29 cellular contexts compared by ENCODE assay signal in the genomic region with DNA sequence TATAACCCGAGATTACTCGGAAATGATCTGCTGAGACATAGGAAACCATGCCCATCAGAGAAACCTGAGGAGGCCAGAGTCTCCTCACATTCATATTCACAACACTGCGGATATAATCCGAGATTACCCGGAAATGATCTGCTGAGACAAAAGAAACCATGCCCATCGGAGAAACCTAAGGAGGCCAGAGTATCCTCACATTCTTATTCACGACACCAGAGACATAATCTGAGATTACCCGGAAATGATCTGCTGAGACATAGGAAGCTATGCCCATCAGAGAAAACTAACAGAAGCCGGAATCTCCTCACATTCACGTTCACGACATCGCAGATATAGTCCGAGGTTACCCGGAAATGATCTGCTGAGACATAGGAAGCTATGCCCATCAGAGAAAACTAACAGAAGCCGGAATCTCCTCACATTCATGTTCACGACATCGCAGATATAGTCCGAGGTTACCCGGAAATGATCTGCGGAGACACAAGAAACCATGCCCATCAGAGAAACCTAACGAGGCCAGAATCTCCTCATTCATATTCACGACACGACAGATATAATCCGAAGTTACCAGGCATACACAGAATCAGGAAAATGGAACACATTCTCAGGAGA.
"Had no signal": no experiment of that assay in that cellular context is flagged by ENCODE, and none has a peak within 500 bp of the region (broad histone marks: within the 10 kb centered on the region; RNA-seq: fewer than 3 reads in every experiment).

No MANE protein-coding gene starts in this region.

- H3K4me1 Mint-ChIP-seq: endodermal cell had no signal

- H3K27ac ChIP-seq: colonic mucosa, coronary artery, dorsolateral prefrontal cortex, epithelial cell of prostate, esophagus muscularis mucosa, esophagus squamous epithelium, foreskin keratinocyte, gastrocnemius medialis, gastroesophageal sphincter, heart left ventricle, heart right ventricle had no signal

- H3K27me3 ChIP-seq: colonic mucosa, esophagus muscularis mucosa, esophagus squamous epithelium, foreskin keratinocyte, gastrocnemius medialis, gastroesophageal sphincter, heart left ventricle, heart right ventricle had no signal

- H3K36me3 ChIP-seq: colonic mucosa, esophagus muscularis mucosa, esophagus squamous epithelium, gastrocnemius medialis, gastroesophageal sphincter, heart left ventricle, heart right ventricle had no signal

- H3K4me3 Mint-ChIP-seq: dendritic cell treated with granulocyte-macrophage colony-stimulating factor and Interleukin-4, amounts not matched to agents 40 ng/mL and 50 ng/mL, for 4 days; effector memory CD8-positive, alpha-beta T cell; endodermal cell had no signal

- FAIRE-seq: colon, endometrium, endothelial cell of umbilical vein, frontal cortex had no signal

- DNase-seq: colonic mucosa; cortex of kidney; dermis blood vessel endothelial cell; dorsolateral prefrontal cortex; effector CD4-positive, alpha-beta T cell; effector CD8-positive, alpha-beta T cell; effector memory CD4-positive, alpha-beta T cell; effector memory CD8-positive, alpha-beta T cell; endodermal cell; erythroblast; esophagus squamous epithelium; foreskin fibroblast; foreskin keratinocyte; foreskin melanocyte; gastrocnemius medialis; glutamatergic neuron; head of caudate nucleus; heart left ventricle; heart right ventricle had no signal

- H3K4me1 ChIP-seq: colonic mucosa, esophagus squamous epithelium, gastrocnemius medialis had no signal

- H3K9me3 ChIP-seq: colonic mucosa, esophagus muscularis mucosa, esophagus squamous epithelium, gastrocnemius medialis, gastroesophageal sphincter, heart left ventricle, heart right ventricle had no signal

- H3K4me3 ChIP-seq: colonic mucosa, coronary artery, dorsolateral prefrontal cortex, esophagus muscularis mucosa, esophagus squamous epithelium, gastrocnemius medialis, gastroesophageal sphincter, heart left ventricle, heart right ventricle had no signal

- H3K9me3 Mint-ChIP-seq: effector memory CD8-positive, alpha-beta T cell; endodermal cell had no signal

- H3K27ac Mint-ChIP-seq: dendritic cell treated with granulocyte-macrophage colony-stimulating factor and Interleukin-4, amounts not matched to agents 40 ng/mL and 50 ng/mL, for 4 days; effector memory CD8-positive, alpha-beta T cell; endodermal cell had no signal

- ATAC-seq: effector memory CD8-positive, alpha-beta T cell; esophagus mucosa; foreskin keratinocyte; gastrocnemius medialis; gastroesophageal sphincter; heart left ventricle; heart right ventricle had no signal
